22 cellular contexts compared by ENCODE assay signal in genomic region chr3:105923151-105923550, GRCh38. TPM values are rescaled to one million over a fixed set of nuclear protein-coding genes. Genes with fewer than 3 reads are reported as not detected.
A peak's percentile ranks its signal among the peaks of the same experiment; 100 is the strongest.
DNase-seq lines count a peak whose midpoint lies in the region; ATAC-seq and TF ChIP-seq lines count a peak whose summit lies in the region.
"Had no signal": no experiment of that assay in that cellular context is flagged by ENCODE, and none has a peak within 500 bp of the region (broad histone marks: within the 10 kb centered on the region; RNA-seq: fewer than 3 reads in every experiment).

No MANE protein-coding gene starts in this region.

- H3K36me3 Mint-ChIP-seq in GM23338 (ENCODE audit: low read depth) = peaks cover 7% of the 10 kb centered on the region; the same call in 2 of the 3 replicates
- H3K36me3 Mint-ChIP-seq: CD14-positive monocyte; CD4-positive, CD25-positive, alpha-beta regulatory T cell had no signal

- DNase-seq in GM23338 (ENCODE audit: low spot score) (no peak), SK-N-MC (ENCODE audit: low read depth, low spot score) (no peak), MG63 (no peak), NCI-H2227 (lab: John Stamatoyannopoulos, UW; ENCODE audit: unreplicated experiment) (no peak)
- DNase-seq: 8988T; ACHN; BE2C; C1 segment of cervical spinal cord; CD4-positive, alpha-beta memory T cell; CD4-positive, CD25-positive, alpha-beta regulatory T cell; CD8-positive, alpha-beta memory T cell; COR-L47; DMS 273 treated with DMSO at 0.1 percent for 48 hours; DMS153; DMS53; DMS79; DND-41; EL had no signal

- H3K9me2 ChIP-seq in GM23338 (ENCODE audit: insufficient read depth) = peaks cover 6% of the 10 kb centered on the region; the same call in 1 of the 2 replicates

- peaks cover 2% of the 10 kb centered on the region for H3K27me3 Mint-ChIP-seq in GM23338 (ENCODE audit: insufficient read depth, low read depth, poor library complexity)
- H3K27me3 Mint-ChIP-seq: CD4-positive, alpha-beta memory T cell; CD4-positive, CD25-positive, alpha-beta regulatory T cell had no signal

- H3K36me3 ChIP-seq in GM23338 (ENCODE audit: insufficient read depth) (no peaks in the 10 kb centered on the region), SK-N-MC (ENCODE audit: insufficient read depth, low read length) (no peaks in the 10 kb centered on the region), MG63 (no peaks in the 10 kb centered on the region)
- H3K36me3 ChIP-seq: BE2C, BLaER1 had no signal

- 0 out of 3 replicates have a peak, but pooled peaks cover 7% of the 10 kb centered on the region for H3K9me3 Mint-ChIP-seq in GM23338

- H3K9me3 ChIP-seq in SK-N-MC (ENCODE audit: low read depth, low read length) (no peaks in the 10 kb centered on the region; the same call in 1 of the 2 replicates), MG63 (no peaks in the 10 kb centered on the region; the same call in 1 of the 2 replicates)
- H3K9me3 ChIP-seq: BE2C, BLaER1 had no signal

- H4K20me1 ChIP-seq in GM23338 (replicated peaks; ENCODE audit: insufficient read depth) = no peaks in the 10 kb centered on the region
- H4K20me1 ChIP-seq: BLaER1 had no signal

- no peak overlapping the region for H3K27ac ChIP-seq in GM23338 (ENCODE audit: low read depth)
- peak overlapping the region; percentile 25; the same call in 1 of the 2 replicates for H3K27ac ChIP-seq in SK-N-MC
- H3K27ac ChIP-seq: BLaER1 had no signal

- no peak for ATAC-seq in GM23338
- no peak for ATAC-seq in GM19035 (IDR thresholded peaks at IDR 0.05; ENCODE audit: unreplicated experiment)
- ATAC-seq: GM12878 had no signal

- H3K4me1 Mint-ChIP-seq in GM23338 = peaks cover 3% of the 10 kb centered on the region; the same call in 2 of the 3 replicates
- H3K4me1 Mint-ChIP-seq: CD14-positive monocyte had no signal

- H3K4me2 ChIP-seq in GM23338 = no peak overlapping the region
- H3K4me2 ChIP-seq: BLaER1 had no signal

- H3K9ac ChIP-seq in SK-N-MC (ENCODE audit: insufficient read length) = no peak overlapping the region
- H3K9ac ChIP-seq: BLaER1 had no signal

- H2AFZ ChIP-seq in GM23338 = peak overlapping the region; percentile 69; the same call in 1 of the 2 replicates

- no peaks in the 10 kb centered on the region for H3F3A ChIP-seq in GM23338 (replicated peaks; ENCODE audit: low read depth)

- TF ChIP-seq CTCF in GM23338 (conservative IDR thresholded peaks at IDR 0.05; ENCODE audit: low read depth in 2 of 2) = no peak

- no peak overlapping the region for H3K27ac Mint-ChIP-seq in GM23338
- H3K27ac Mint-ChIP-seq: CD14-positive monocyte; CD4-positive, alpha-beta memory T cell had no signal

- H3K4me3 ChIP-seq in GM23338 (no peak overlapping the region), SK-N-MC (no peak overlapping the region), MG63 (no peak overlapping the region)
- H3K4me3 ChIP-seq: BLaER1, GM12878 had no signal

- peaks cover 4% of the 10 kb centered on the region for H3K4me1 ChIP-seq in GM23338 (ENCODE audit: insufficient read depth)
- H3K4me1 ChIP-seq: BE2C, BLaER1 had no signal

- H3K4me3 Mint-ChIP-seq in GM23338 = no peak overlapping the region
- H3K4me3 Mint-ChIP-seq: CD14-positive monocyte; CD4-positive, alpha-beta memory T cell; CD4-positive, CD25-positive, alpha-beta regulatory T cell; CD8-positive, alpha-beta memory T cell had no signal

- H3K27me3 ChIP-seq in GM23338 (ENCODE audit: insufficient read depth) = no peaks in the 10 kb centered on the region
- H3K27me3 ChIP-seq in MG63 = no peaks in the 10 kb centered on the region
- H3K27me3 ChIP-seq: BE2C, BLaER1 had no signal

- H3K79me2 ChIP-seq in GM23338 (replicated peaks; ENCODE audit: insufficient read depth) = no peaks in the 10 kb centered on the region

TF ChIP-seq in GM23338, 12 proteins besides CTCF, POLR2A, EP300 and RAD21 (continues in another document):
- TF ChIP-seq ZNF331 (CRISPR knock-in tag; IDR thresholded peaks at IDR 0.05; ENCODE audit: low read depth) (no peak), EZH2phosphoT487 (IDR thresholded peaks at IDR 0.05; ENCODE audit: unreplicated experiment) (no peak), POLR2AphosphoS5 (IDR thresholded peaks at IDR 0.05; ENCODE audit: low read depth) (no peak), ZNF462 (CRISPR knock-in tag; IDR thresholded peaks at IDR 0.05) (no peak), ETS1 (IDR thresholded peaks at IDR 0.05) (no peak), EZH2 (IDR thresholded peaks at IDR 0.05; ENCODE audit: low read depth, unreplicated experiment) (no peak), STAT1 (IDR thresholded peaks at IDR 0.05; ENCODE audit: unreplicated experiment) (no peak)

RNA-seq across cellular contexts. Expression of gene CBLB, which starts 54.3 kb away (rescaled TPM):
- total RNA-seq in GM23338 (2014; rRNA removed; shearing (Covaris generic)) = 41.9 and 47.7 TPM in 2 replicates
- polyA plus RNA-seq in GM23338 (2016; fragmentation: Nextera tagmentation; extraction: Ambion mirVana) = 20.5 TPM in 2 replicates
- 2.9 and 14.5 TPM in 2 replicates for total RNA-seq in MG63 (2014; rRNA removed; shearing (Covaris generic); ENCODE audit: low replicate concordance)
